ENCODE assay signal across 16 cellular contexts in genomic region chr5:1997640-1998347, GRCh38.
DNase-seq lines count a peak whose midpoint lies in the region; ATAC-seq, FAIRE-seq and TF ChIP-seq lines count a peak whose summit lies in the region.
"Had no signal": no experiment of that assay in that cellular context is flagged by ENCODE, and none has a peak within 500 bp of the region (broad histone marks: within the 10 kb centered on the region; RNA-seq: fewer than 3 reads in every experiment).

No MANE protein-coding gene starts in this region.

- H3K4me3 ChIP-seq in BLaER1 (0 out of 2 replicates have a peak overlapping the region, but pooled peaks have one; percentile 9), NB4 (ENCODE audit: low read depth, low read length) (no peak overlapping the region), lung (no peak overlapping the region)

- ATAC-seq in lung (ENCODE audit: insufficient read depth, low FRiP score) = no peak
- ATAC-seq in HG02885 (IDR thresholded peaks at IDR 0.05; ENCODE audit: poor library complexity, unreplicated experiment) = no peak
- ATAC-seq in HG03025 (IDR thresholded peaks at IDR 0.05; ENCODE audit: low FRiP score, unreplicated experiment) = no peak
- ATAC-seq: Panc1 had no signal

- no peak overlapping the region for H3K9ac ChIP-seq in BLaER1
- H3K9ac ChIP-seq: SK-N-SH had no signal

- H3K4me1 ChIP-seq in BLaER1 (peaks cover 58% of the 10 kb centered on the region), lung (ENCODE audit: control insufficient read depth in 2 of 2, insufficient read depth in 2 of 2, low read length in 2 of 2) (no peaks in the 10 kb centered on the region)

- TF ChIP-seq CTCF in NB4 (IDR thresholded peaks at IDR 0.05; ENCODE audit: low read depth, low read length) (no peak), lung (IDR thresholded peaks at IDR 0.05; ENCODE audit: control extremely low read depth, extremely low read depth) (no peak)

- 66 to 80% methylated on average over 6 of the region's 6 CpGs for WGBS in lung, 2 donors

- H4K20me1 ChIP-seq in BLaER1 = no peaks in the 10 kb centered on the region

- no peak for FAIRE-seq in GM12891 (lab: Jason Lieb, UNC)
- FAIRE-seq: H54 had no signal

- H3K27me3 ChIP-seq in BLaER1 (no peaks in the 10 kb centered on the region), lung (ENCODE audit: control insufficient read depth, insufficient read depth) (no peaks in the 10 kb centered on the region)

- H3K4me2 ChIP-seq in BLaER1 = peak overlapping the region; percentile 82
- H3K4me2 ChIP-seq: SK-N-SH had no signal

- H3K27ac ChIP-seq in BLaER1 = peak overlapping the region; percentile 79
- no peak overlapping the region for H3K27ac ChIP-seq in lung (ENCODE audit: low read depth in 1 of 2, low read length in 1 of 2)

- H3K36me3 ChIP-seq in BLaER1 (no peaks in the 10 kb centered on the region), lung (ENCODE audit: control insufficient read depth in 2 of 2, insufficient read depth in 2 of 2, low read length in 2 of 2) (no peaks in the 10 kb centered on the region)

- no peak for DNase-seq in GM12891 (ENCODE audit: insufficient read length, low spot score)
- DNase-seq in NB4 (ENCODE audit: low read depth) = peak; percentile 51
- DNase-seq in lung (ENCODE audit: low spot score) = peak; percentile 3
- DNase-seq in cortex of kidney (lab: John Stamatoyannopoulos, UW) = no peak
- DNase-seq: CD4-positive, CD25-positive, alpha-beta regulatory T cell; NCI-H1417; NCI-H187 treated with DMSO at 0.1 percent for 48 hours; NCI-H446 treated with DMSO at 0.1 percent for 48 hours; NCI-H748 treated with DMSO at 0.1 percent for 48 hours; Right ventricle myocardium superior; SK-N-SH had no signal

- TF ChIP-seq POLR2A in GM12891 (IDR thresholded peaks at IDR 0.05; ENCODE audit: low read depth, low read length) = no peak
- no peak for TF ChIP-seq POLR2A in NB4 (IDR thresholded peaks at IDR 0.05; ENCODE audit: extremely low read depth, insufficient read length)

- H3K9me3 ChIP-seq in BLaER1 (peaks cover 20% of the 10 kb centered on the region), lung (ENCODE audit: control insufficient read depth in 2 of 2, insufficient read depth in 1 of 2, low read length in 1 of 2) (peaks cover 0 to 12% of the 10 kb centered on the region in 2 donors)
- H3K9me3 ChIP-seq: SK-N-SH had no signal

TF ChIP-seq in GM12891, 5 proteins besides CTCF, POLR2A, EP300 and RAD21:
- TF ChIP-seq POU2F2 (IDR thresholded peaks at IDR 0.05; ENCODE audit: low read depth, low read length) (no peak), TAF1 (IDR thresholded peaks at IDR 0.05; ENCODE audit: low read depth, low read length) (no peak), POLR2AphosphoS5 (IDR thresholded peaks at IDR 0.05; ENCODE audit: low read depth, low read length) (no peak), PAX5 (IDR thresholded peaks at IDR 0.05; ENCODE audit: insufficient read depth, low read length, severe bottlenecking) (no peak), SPI1 (IDR thresholded peaks at IDR 0.05; ENCODE audit: low read depth, low read length) (0 out of 2 replicates have a peak, but pooled peaks have one; percentile 9)

Comparison
In these comparisons a context has a peak if more than half of its experiments do, and no peak if none do; other contexts are left out.
1. DNase-seq: peak in NB4 (single experiment) and lung (single experiment); none in GM12891 (single experiment) and cortex of kidney (single experiment).